Comparison of ENCODE assay signal across 16 cellular contexts in genomic region chr6:137489410-137490371, GRCh38. TPM values are rescaled to one million over a fixed set of nuclear protein-coding genes. Genes with fewer than 3 reads are reported as not detected.
A peak's percentile ranks its signal among the peaks of the same experiment; 100 is the strongest.
DNase-seq lines count a peak whose midpoint lies in the region; ATAC-seq and TF ChIP-seq lines count a peak whose summit lies in the region.
"Had no signal": no experiment of that assay in that cellular context is flagged by ENCODE, and none has a peak within 500 bp of the region (broad histone marks: within the 10 kb centered on the region; RNA-seq: fewer than 3 reads in every experiment).

No MANE protein-coding gene starts in this region.

- POLR2A ChIA-PET in AG04450 (lab: Yijun Ruan, JAX) = interaction anchor here (0.5 kb wide), 1 partner anchor 1048 kb away, joined by 9 read pairs; no protein-coding TSS in a partner anchor

- peaks cover 13% of the 10 kb centered on the region; the same call in 1 of the 2 replicates for H3K9me3 ChIP-seq in AG04450 (ENCODE audit: control insufficient read depth, insufficient read depth, low read length)
- H3K9me3 ChIP-seq: Caco-2, suprapubic skin had no signal

- H3K27ac ChIP-seq in AG04450 (ENCODE audit: low read depth, low read length) = no peak overlapping the region
- H3K27ac ChIP-seq: suprapubic skin had no signal

- no peak overlapping the region for H3K27ac Mint-ChIP-seq in central memory CD8-positive, alpha-beta T cell (ENCODE audit: low read depth)
- no peak overlapping the region for H3K27ac Mint-ChIP-seq in mesothelial cell of epicardium

- CTCF ChIA-PET in AG04450 (lab: Charles Lee) = interaction anchor here (1.3 kb wide), 1 partner anchor 175 kb away, joined by 3 read pairs; no protein-coding TSS in a partner anchor

- DNase-seq in AG04450 (ENCODE audit: low read depth, low spot score) = no peak
- DNase-seq in ELF-1 (ENCODE audit: low read depth, low spot score) = peak; percentile 80
- no peak for DNase-seq in central memory CD8-positive, alpha-beta T cell (ENCODE audit: low spot score in 2 of 2)
- DNase-seq in mesothelial cell of epicardium (ENCODE audit: low spot score in 2 of 2, unreplicated experiment in 2 of 2) = peak in 1 of 2 experiments; percentile 52
- no peak for DNase-seq in DMS79 (lab: John Stamatoyannopoulos, UW)
- DNase-seq in GOT3 (lab: John Stamatoyannopoulos, UW) = no peak
- DNase-seq in NCI-H82 treated with DMSO at 0.1 percent for 48 hours (lab: John Stamatoyannopoulos, UW; ENCODE audit: unreplicated experiment) = no peak
- DNase-seq in left lobe of liver (ENCODE audit: low spot score) = no peak
- DNase-seq: Caco-2; NCI-H2171 treated with DMSO at 0.1 percent for 48 hours; nucleus accumbens; stimulated activated CD4-positive, alpha-beta T cell treated with anti-CD3 and anti-CD28 coated beads, Interleukin-2, amount 100 ng/mL, for 24 hours had no signal

- H3K4me1 Mint-ChIP-seq in central memory CD8-positive, alpha-beta T cell = peaks cover 32% of the 10 kb centered on the region
- H3K4me1 Mint-ChIP-seq in mesothelial cell of epicardium = peaks cover 33% of the 10 kb centered on the region

- H3K9me3 Mint-ChIP-seq in central memory CD8-positive, alpha-beta T cell = no peaks in the 10 kb centered on the region
- H3K9me3 Mint-ChIP-seq in mesothelial cell of epicardium = no peaks in the 10 kb centered on the region

- H3K4me3 Mint-ChIP-seq in central memory CD8-positive, alpha-beta T cell = peak overlapping the region; percentile 23
- peak overlapping the region; percentile 27 for H3K4me3 Mint-ChIP-seq in mesothelial cell of epicardium

- H3K4me3 ChIP-seq in AG04450 (ENCODE audit: low read depth, low read length) = no peak overlapping the region

- peaks cover 13% of the 10 kb centered on the region for H3K36me3 Mint-ChIP-seq in central memory CD8-positive, alpha-beta T cell (ENCODE audit: insufficient read depth)
- no peaks in the 10 kb centered on the region for H3K36me3 Mint-ChIP-seq in mesothelial cell of epicardium

- peaks cover 92% of the 10 kb centered on the region for H3K27me3 ChIP-seq in AG04450 (ENCODE audit: control insufficient read depth, insufficient read depth, low read length)

- TF ChIP-seq CTCF in AG04450 (IDR thresholded peaks at IDR 0.05; ENCODE audit: low read depth, low read length) (0 out of 2 replicates have a peak, but pooled peaks have one; percentile 16), mesothelial cell of epicardium (IDR thresholded peaks at IDR 0.05; ENCODE audit: unreplicated experiment) (no peak)

- H3K27me3 Mint-ChIP-seq in central memory CD8-positive, alpha-beta T cell = peaks cover 100% of the 10 kb centered on the region
- H3K27me3 Mint-ChIP-seq in mesothelial cell of epicardium (ENCODE audit: low read depth) = peaks cover 100% of the 10 kb centered on the region

- ATAC-seq in central memory CD8-positive, alpha-beta T cell (replicated peaks; ENCODE audit: extremely low read depth, poor library complexity, severe bottlenecking) = no peak
- no peak for ATAC-seq in left lobe of liver
- ATAC-seq: activated CD4-positive, CD25-positive, alpha-beta regulatory T cell treated with anti-CD3 and anti-CD28 coated beads, Interleukin-2, amount 50 U/mL, for 24 hours had no signal

RNA-seq across cellular contexts. Expression of gene OLIG3, which starts 4.5 kb away (rescaled TPM):
- polyA plus RNA-seq in AG04450 (2011; rRNA removed) = not detected in 2 replicates
- not detected in 2 replicates for polyA minus RNA-seq in AG04450 (2011; rRNA and poly(A)+ RNA removed)
- total RNA-seq in mesothelial cell of epicardium (0.27 to 0.35 TPM (median 0.34 TPM) in 3 replicates), left lobe of liver (not detected)
- total RNA-seq: Caco-2, M059J, RPMI7951 had no signal
